27 cellular contexts compared by ENCODE assay signal in genomic region chr9:100406962-100407361, GRCh38.
"Had no signal": no experiment of that assay in that cellular context is flagged by ENCODE, and none has a peak within 500 bp of the region (broad histone marks: within the 10 kb centered on the region; RNA-seq: fewer than 3 reads in every experiment).

No MANE protein-coding gene starts in this region.

- H3K9me3 ChIP-seq: stomach, suprapubic skin, testis, thoracic aorta, thyroid gland, tibial artery, tibial nerve, transverse colon, upper lobe of left lung, upper lobe of right lung, uterus, vagina had no signal

- FAIRE-seq: urothelium cell line had no signal

- H3K4me3 ChIP-seq: stomach, suprapubic skin, testis, thoracic aorta, thyroid gland, tibial artery, tibial nerve, transverse colon, upper lobe of left lung, upper lobe of right lung, uterus, vagina had no signal

- H3K27ac ChIP-seq: stomach, suprapubic skin, testis, thoracic aorta, thyroid gland, tibial artery, tibial nerve, transverse colon, upper lobe of left lung, upper lobe of right lung, uterus, vagina had no signal

- H3K36me3 ChIP-seq: stomach, suprapubic skin, thoracic aorta, thyroid gland, tibial artery, tibial nerve, transverse colon, upper lobe of left lung, upper lobe of right lung, uterus, vagina had no signal

- H3K4me1 ChIP-seq: testis, thyroid gland, uterus, vagina had no signal

- ATAC-seq: stimulated activated effector memory CD8-positive, alpha-beta T cell treated with anti-CD3 and anti-CD28 coated beads, Interleukin-12 subunit alpha, Interleukin-12 subunit beta, amount 100 ng/mL, for 72 hours; stimulated activated memory B cell treated with anti-CD40 and anti-IgM and Interleukin-4, amounts not matched to agents 10 μg/mL and 1 μg/mL and 100 μg/mL, for 72 hours; stimulated activated naive B cell treated with anti-CD40 and anti-IgM and Interleukin-4, amounts not matched to agents 10 μg/mL and 1 μg/mL and 100 μg/mL, for 72 hours; stimulated activated naive CD8-positive, alpha-beta T cell treated with anti-CD3 and anti-CD28 coated beads, Interleukin-15, amount 100 ng/mL, for 72 hours; stimulated activated naive CD8-positive, alpha-beta T cell treated with anti-CD3 and anti-CD28 coated beads, Interleukin-15, Interleukin-2, amounts not matched to agents 100 U/mL and 50 U/mL, for 24 hours; upper lobe of right lung had no signal

- H3K27me3 ChIP-seq: testis, thyroid gland, tibial artery, transverse colon, upper lobe of left lung, upper lobe of right lung, uterus, vagina had no signal

- DNase-seq: stimulated activated CD4-positive, alpha-beta T cell treated with anti-CD3 and anti-CD28 coated beads, Interleukin-2, amount 100 ng/mL, for 48 hours; stimulated activated CD4-positive, alpha-beta T cell treated with anti-CD3 and anti-CD28 coated beads, Interleukin-4, amount 100 ng/mL, for 1 hour; stimulated activated CD4-positive, alpha-beta T cell treated with anti-CD3 and anti-CD28 coated beads, Interleukin-4, amount 100 ng/mL, for 24 hours; stimulated activated CD4-positive, alpha-beta T cell treated with anti-CD3 and anti-CD28 coated beads, Interleukin-4, amount 100 ng/mL, for 4 hours; stimulated activated CD8-positive, alpha-beta memory T cell treated with anti-CD3 and anti-CD28 coated beads, Interleukin-4, amount 100 ng/mL, for 48 hours; stimulated activated naive B cell treated with anti-CD40 and anti-IgM and Interleukin-4, amounts not matched to agents 10 μg/mL and 1 μg/mL and 100 μg/mL, for 72 hours; stimulated activated naive CD4-positive, alpha-beta T cell; stimulated activated naive CD4-positive, alpha-beta T cell treated with Interleukin-2 at 50 U/mL for 16 hours; stimulated activated naive CD8-positive, alpha-beta T cell treated with anti-CD3 and anti-CD28 coated beads, Interleukin-15, amount 100 ng/mL, for 72 hours; stimulated activated naive CD8-positive, alpha-beta T cell treated with anti-CD3 and anti-CD28 coated beads, Interleukin-15, Interleukin-2, amounts not matched to agents 100 U/mL and 50 U/mL, for 24 hours; stomach; substantia nigra; testis; thyroid gland; tibial artery; transverse colon; trophoblast cell; upper lobe of left lung; upper lobe of right lung; uterus had no signal
